23 cellular contexts compared by ENCODE assay signal in the genomic region with DNA sequence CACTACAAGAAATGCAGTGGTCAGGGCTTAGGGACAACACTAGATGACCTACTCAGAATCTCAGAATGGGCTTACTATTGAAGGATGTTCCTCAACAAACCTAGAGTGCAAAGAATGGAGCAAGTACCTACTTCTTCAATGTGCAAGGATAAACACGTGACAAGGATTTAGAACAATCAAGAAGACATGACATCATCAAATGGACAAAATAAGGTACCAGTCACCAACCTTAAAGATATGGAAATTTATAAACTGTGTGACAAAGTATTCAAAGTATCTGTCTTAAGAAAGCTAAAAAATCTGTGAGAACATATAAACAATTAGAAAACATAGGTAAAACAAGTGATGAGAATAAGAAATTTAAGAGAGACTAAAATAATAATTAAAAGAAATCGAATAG.
DNase-seq lines count a peak whose midpoint lies in the region; ATAC-seq, FAIRE-seq and TF ChIP-seq lines count a peak whose summit lies in the region.
"Had no signal": no experiment of that assay in that cellular context is flagged by ENCODE, and none has a peak within 500 bp of the region (broad histone marks: within the 10 kb centered on the region; RNA-seq: fewer than 3 reads in every experiment).

No MANE protein-coding gene starts in this region.

- H3K14ac ChIP-seq in H9 (ENCODE audit: insufficient read depth, low read length): no peak overlapping the region

- POLR2A ChIA-PET in HepG2 (lab: Yijun Ruan, JAX): no interaction called here

- no peak for ATAC-seq in HepG2
- no peak for ATAC-seq in right lobe of liver
- ATAC-seq in activated naive CD4-positive, alpha-beta T cell treated with anti-CD3 and anti-CD28 coated beads, Interleukin-2, amount 50 U/mL, for 72 hours: no peak
- ATAC-seq: A549; CD8-positive, alpha-beta T cell had no signal

- H3K9ac ChIP-seq in HepG2 (ENCODE audit: insufficient read depth, low read depth, low read length) (no peak overlapping the region), H9 (ENCODE audit: extremely low read depth, insufficient read length, low read length) (no peak overlapping the region)
- H3K9ac ChIP-seq: BLaER1 treated with 17β-estradiol and CSF1 and Interleukin-3, amounts not matched to agents 10 nM and 100 nM had no signal

- no peaks in the 10 kb centered on the region for H3K4me1 ChIP-seq in HepG2 (ENCODE audit: insufficient read depth, low read length)
- H3K4me1 ChIP-seq in right lobe of liver: no peaks in the 10 kb centered on the region
- H3K4me1 ChIP-seq in small intestine (ENCODE audit: control insufficient read depth in 2 of 2, insufficient read depth in 1 of 2, low read depth in 1 of 2, low read length in 1 of 2): no peaks in the 10 kb centered on the region
- H3K4me1 ChIP-seq in H9 (ENCODE audit: insufficient read depth, low read length): no peaks in the 10 kb centered on the region
- H3K4me1 ChIP-seq: A549; BLaER1 treated with 17β-estradiol and CSF1 and Interleukin-3, amounts not matched to agents 10 nM and 100 nM; Caco-2 had no signal

- H3K36me3 ChIP-seq in HepG2 (replicated peaks in 1 of 2; ENCODE audit: control insufficient read depth in 1 of 2, insufficient read depth in 2 of 2, low read length in 2 of 2) (no peaks in the 10 kb centered on the region), right lobe of liver (no peaks in the 10 kb centered on the region), small intestine (ENCODE audit: control insufficient read depth in 2 of 2, insufficient read depth in 2 of 2, low read length in 2 of 2) (no peaks in the 10 kb centered on the region)
- H3K36me3 ChIP-seq: BLaER1 treated with 17β-estradiol and CSF1 and Interleukin-3, amounts not matched to agents 10 nM and 100 nM had no signal

- H3K4me3 ChIP-seq in HepG2 (replicated peaks in 1 of 3; ENCODE audit: insufficient read depth in 1 of 3, low read depth in 2 of 3, low read length in 3 of 3): no peak overlapping the region
- no peak overlapping the region for H3K4me3 ChIP-seq in right lobe of liver
- H3K4me3 ChIP-seq in small intestine (ENCODE audit: low read depth in 1 of 2, low read length in 2 of 2): no peak overlapping the region
- H3K4me3 ChIP-seq: A549; BLaER1 treated with 17β-estradiol and CSF1 and Interleukin-3, amounts not matched to agents 10 nM and 100 nM had no signal

- no peak overlapping the region for H3K4ac ChIP-seq in H9 (ENCODE audit: low read depth, low read length)

- H4K91ac ChIP-seq in H9 (ENCODE audit: insufficient read length, low read depth, low read length): no peak overlapping the region

- H2AFZ ChIP-seq in HepG2 (ENCODE audit: low read length) (no peak overlapping the region), H9 (ENCODE audit: low read length) (no peak overlapping the region)

- H3T11ph ChIP-seq in H9 (ENCODE audit: low read length): no peak overlapping the region

- FAIRE-seq in HepG2 (lab: Jason Lieb, UNC) (no peak), frontal cortex (lab: Jason Lieb, UNC) (peak; percentile 8), small intestine (lab: Jason Lieb, UNC) (peak; percentile 5)
- FAIRE-seq: A549, D721Med, G401.6, GM12891, GM19239 had no signal

- H3K18ac ChIP-seq in H9 (ENCODE audit: insufficient read length, low read depth, low read length): no peak overlapping the region

- TF ChIP-seq RAD21 in HepG2 (CRISPR knock-in tag; IDR thresholded peaks at IDR 0.05): no peak

- BruUV-seq in HepG2 (replicated peaks; lab: Mats Ljungman, UMichigan): no TSS peak

- TF ChIP-seq CTCF in HepG2 (CRISPR knock-in tag; IDR thresholded peaks at IDR 0.05) (no peak), right lobe of liver (IDR thresholded peaks at IDR 0.05) (no peak), H9 (conservative IDR thresholded peaks at IDR 0.05) (no peak)

- no peak overlapping the region for H3K4me2 ChIP-seq in HepG2 (ENCODE audit: low read depth, low read length)
- no peak overlapping the region for H3K4me2 ChIP-seq in H9 (ENCODE audit: insufficient read depth, insufficient read length, low read length)
- H3K4me2 ChIP-seq: A549; BLaER1 treated with 17β-estradiol and CSF1 and Interleukin-3, amounts not matched to agents 10 nM and 100 nM had no signal

- peaks cover 14 to 15% of the 10 kb centered on the region in 2 donors for H3K9me3 Mint-ChIP-seq in activated naive CD4-positive, alpha-beta T cell treated with anti-CD3 and anti-CD28 coated beads, Interleukin-2, amount 50 U/mL, for 72 hours
- no peaks in the 10 kb centered on the region for H3K9me3 Mint-ChIP-seq in H9

- no peak overlapping the region for H2BK20ac ChIP-seq in H9 (ENCODE audit: low read depth, low read length, poor library complexity, severe bottlenecking)

- TF ChIP-seq EP300 in HepG2 (IDR thresholded peaks at IDR 0.05; ENCODE audit: low read depth in 2 of 2, low read length in 2 of 2) (no peak), HepG2 (CRISPR knock-in tag; IDR thresholded peaks at IDR 0.05; ENCODE audit: borderline replicate concordance) (no peak)

- CTCF ChIA-PET in HepG2 (lab: Yijun Ruan, JAX; ENCODE audit: low intra/inter-chr PET ratio, low total read pairs): no interaction called here

- no peak overlapping the region for H2BK5ac ChIP-seq in H9 (ENCODE audit: insufficient read length, low read length)

- H3K4me1 Mint-ChIP-seq in H9: peaks cover 0 to 2% of the 10 kb centered on the region in 2 experiments; a peak in 2 of 4 replicates
- H3K4me1 Mint-ChIP-seq: B cell had no signal

- H2BK12ac ChIP-seq in H9 (ENCODE audit: insufficient read length, low read depth, low read length): no peak overlapping the region

- DNase-seq in HepG2 (ENCODE audit: low spot score) (no peak), right lobe of liver (no peak), frontal cortex (ENCODE audit: low spot score in 2 of 2) (no peak), small intestine (no peak), NCI-H1105 (lab: John Stamatoyannopoulos, UW) (no peak), H9 (no peak)
- no peak for DNase-seq in activated naive CD4-positive, alpha-beta T cell treated with anti-CD3 and anti-CD28 coated beads, Interleukin-2, amount 50 U/mL, for 72 hours (ENCODE audit: low spot score in 2 of 2)
- DNase-seq: AML-193; Caco-2; Calu3; CD4-positive, alpha-beta T cell; CD8-positive, alpha-beta T cell; DMS79 treated with DMSO at 0.1 percent for 48 hours; GF-D8 had no signal

- H4K20me1 ChIP-seq in HepG2 (ENCODE audit: insufficient read depth, low read length) (no peaks in the 10 kb centered on the region), H9 (ENCODE audit: control insufficient read depth, insufficient read depth, insufficient read length) (no peaks in the 10 kb centered on the region)
- H4K20me1 ChIP-seq: BLaER1 treated with 17β-estradiol and CSF1 and Interleukin-3, amounts not matched to agents 10 nM and 100 nM had no signal

- no peak overlapping the region for H3K4me3 Mint-ChIP-seq in H9
- H3K4me3 Mint-ChIP-seq: B cell; CD4-positive, alpha-beta T cell; CD8-positive, alpha-beta T cell had no signal

- H3K27ac Mint-ChIP-seq in activated naive CD4-positive, alpha-beta T cell treated with anti-CD3 and anti-CD28 coated beads, Interleukin-2, amount 50 U/mL, for 72 hours: no peak overlapping the region
- H3K27ac Mint-ChIP-seq in H9: no peak overlapping the region
- H3K27ac Mint-ChIP-seq: B cell; CD4-positive, alpha-beta T cell; CD8-positive, alpha-beta T cell had no signal

- no peaks in the 10 kb centered on the region for H3K36me3 Mint-ChIP-seq in activated naive CD4-positive, alpha-beta T cell treated with anti-CD3 and anti-CD28 coated beads, Interleukin-2, amount 50 U/mL, for 72 hours
- H3K36me3 Mint-ChIP-seq in H9 (ENCODE audit: insufficient read depth in 1 of 3, low read depth in 3 of 3): no peaks in the 10 kb centered on the region
- H3K36me3 Mint-ChIP-seq: CD8-positive, alpha-beta T cell had no signal

- 0% methylated on average over 2 of the region's 2 CpGs for WGBS in HepG2 (ENCODE audit: low lambda C conversion rate)
- WGBS in right lobe of liver (ENCODE audit: insufficient coverage, low coverage, low lambda C conversion rate, missing lambda C conversion rate): 46% methylated on average over 2 of the region's 2 CpGs
- 66 to 83% (median 82%) methylated on average over 2 of the region's 2 CpGs for WGBS in small intestine, 3 donors
- no CpG with 5 or more reads among the region's 2 CpGs for WGBS in H9 (ENCODE audit: extremely low coverage, insufficient read length, low lambda C conversion rate)

- H4K8ac ChIP-seq in H9 (replicated peaks; ENCODE audit: insufficient read length, low read depth, low read length): no peak overlapping the region

- H3K27ac ChIP-seq in HepG2 (ENCODE audit: extremely low read length, insufficient read depth, low read length) (no peak overlapping the region), right lobe of liver (no peak overlapping the region), small intestine (ENCODE audit: low read depth in 1 of 2, low read length in 1 of 2) (no peak overlapping the region), H9 (ENCODE audit: insufficient read length, low read depth, low read length) (no peak overlapping the region)
- H3K27ac ChIP-seq: 22Rv1; A549; BLaER1 treated with 17β-estradiol and CSF1 and Interleukin-3, amounts not matched to agents 10 nM and 100 nM; C4-2B had no signal

- H3K23ac ChIP-seq in H9 (ENCODE audit: insufficient read length, low read depth, low read length): no peak overlapping the region

- H3K23me2 ChIP-seq in H9 (ENCODE audit: insufficient read length, low read depth, low read length, poor library complexity, severe bottlenecking): no peaks in the 10 kb centered on the region

- H4K5ac ChIP-seq in H9 (ENCODE audit: insufficient read length, low read depth, low read length): no peak overlapping the region

- H3K56ac ChIP-seq in H9 (ENCODE audit: insufficient read length, low read depth, low read length): no peak overlapping the region

- H3K9me3 ChIP-seq in HepG2 (ENCODE audit: low read length): no peaks in the 10 kb centered on the region
- no peaks in the 10 kb centered on the region for H3K9me3 ChIP-seq in right lobe of liver
- H3K9me3 ChIP-seq in small intestine (ENCODE audit: control insufficient read depth, low read depth): no peaks in the 10 kb centered on the region
- H3K9me3 ChIP-seq in H9 (ENCODE audit: control insufficient read depth, low read depth, low read length): no peaks in the 10 kb centered on the region
- H3K9me3 ChIP-seq: A549; BLaER1 treated with 17β-estradiol and CSF1 and Interleukin-3, amounts not matched to agents 10 nM and 100 nM; Caco-2 had no signal

- no peak overlapping the region for H2AK5ac ChIP-seq in H9 (ENCODE audit: insufficient read length, low read length)

- H3K79me2 ChIP-seq in HepG2 (ENCODE audit: insufficient read depth, low read length) (no peaks in the 10 kb centered on the region), H9 (ENCODE audit: insufficient read depth, low read length) (no peaks in the 10 kb centered on the region)

- no peak overlapping the region for H2BK120ac ChIP-seq in H9 (ENCODE audit: low read depth, low read length, poor library complexity, severe bottlenecking)

- no peaks in the 10 kb centered on the region for H3K27me3 Mint-ChIP-seq in H9 (ENCODE audit: low read depth)
- H3K27me3 Mint-ChIP-seq: B cell; CD4-positive, alpha-beta T cell had no signal

- H2BK15ac ChIP-seq in H9 (ENCODE audit: low read depth, low read length): no peak overlapping the region

- intact Hi-C loops in HepG2 (cut with micrococcal nuclease; ENCODE audit: unreplicated experiment): no loop called here
- intact Hi-C loops in right lobe of liver (cut with DNase I): no loop called here

- TF ChIP-seq POLR2A in HepG2 (IDR thresholded peaks at IDR 0.05; ENCODE audit: insufficient read depth in 1 of 2, low read depth in 2 of 2, low read length in 2 of 2) (no peak), right lobe of liver (IDR thresholded peaks at IDR 0.05) (no peak)

- H3K79me1 ChIP-seq in H9 (ENCODE audit: insufficient read depth, low read depth, low read length, poor library complexity, severe bottlenecking): no peaks in the 10 kb centered on the region

- in situ Hi-C loops in HepG2 (cut with HindIII; ENCODE audit: extremely low pct_ligation_motif_present, low pct_unique_long_range_greater_than_20kb): no loop called here

- H3K27me3 ChIP-seq in HepG2 (ENCODE audit: control insufficient read depth in 1 of 2, insufficient read depth in 2 of 2, low read length in 2 of 2): no peaks in the 10 kb centered on the region
- H3K27me3 ChIP-seq in right lobe of liver: no peaks in the 10 kb centered on the region
- no peaks in the 10 kb centered on the region for H3K27me3 ChIP-seq in small intestine (ENCODE audit: control insufficient read depth in 2 of 2, insufficient read depth in 2 of 2, low read length in 2 of 2)
- no peaks in the 10 kb centered on the region for H3K27me3 ChIP-seq in H9 (ENCODE audit: insufficient read depth, low read length)
- H3K27me3 ChIP-seq: BLaER1 treated with 17β-estradiol and CSF1 and Interleukin-3, amounts not matched to agents 10 nM and 100 nM had no signal
